Comparison of ENCODE assay signal across 1 cellular context in genomic region chr20:47357296-47358051, GRCh38.
A peak's percentile ranks its signal among the peaks of the same experiment; 100 is the strongest.
TF ChIP-seq lines count a peak whose summit lies in the region.

No MANE protein-coding gene starts in this region.

TF ChIP-seq in HepG2, 621 proteins besides CTCF, POLR2A, EP300 and RAD21 (continued from another document):
- peak; percentile 99 for TF ChIP-seq ZNF687 (CRISPR knock-in tag; IDR thresholded peaks at IDR 0.05)
- TF ChIP-seq KLF6 (CRISPR knock-in tag; IDR thresholded peaks at IDR 0.05): peak; percentile 91
- peak; percentile 72 for TF ChIP-seq NFE2 (CRISPR knock-in tag; IDR thresholded peaks at IDR 0.05)
- peak; percentile 96 for TF ChIP-seq ZNF234 (CRISPR knock-in tag; conservative IDR thresholded peaks at IDR 0.05)
